Comparison of ENCODE assay signal across 18 cellular contexts in genomic region chr1:64472805-64473204, GRCh38. TPM values are rescaled to one million over a fixed set of nuclear protein-coding genes. Genes with fewer than 3 reads are reported as not detected.
DNase-seq lines count a peak whose midpoint lies in the region; ATAC-seq and TF ChIP-seq lines count a peak whose summit lies in the region.
"Had no signal": no experiment of that assay in that cellular context is flagged by ENCODE, and none has a peak within 500 bp of the region (broad histone marks: within the 10 kb centered on the region; RNA-seq: fewer than 3 reads in every experiment).

No MANE protein-coding gene starts in this region.

- peak overlapping the region; percentile 78 for H3K9ac ChIP-seq in HUES48 (ENCODE audit: low read depth, low read length)

- H3K4me3 ChIP-seq in HUES48 (ENCODE audit: low read depth, low read length), result peak overlapping the region; percentile 95
- peak overlapping the region; percentile 27; the same call in 1 of the 2 replicates for H3K4me3 ChIP-seq in iPS DF 6.9 (ENCODE audit: low read length)
- H3K4me3 ChIP-seq: mucosa of descending colon, thyroid gland had no signal

- no peak for TF ChIP-seq CTCF in progenitor cell of endocrine pancreas (IDR thresholded peaks at IDR 0.05; ENCODE audit: unreplicated experiment)

- H3K4me1 Mint-ChIP-seq in progenitor cell of endocrine pancreas (ENCODE audit: low read depth), result peaks cover 50% of the 10 kb centered on the region

- no peaks in the 10 kb centered on the region for H3K36me3 Mint-ChIP-seq in progenitor cell of endocrine pancreas (ENCODE audit: insufficient read depth)

- H3K36me3 ChIP-seq in HUES48 (ENCODE audit: control insufficient read depth, insufficient read depth, low read length) (peaks cover 7% of the 10 kb centered on the region), iPS DF 6.9 (ENCODE audit: control insufficient read depth, insufficient read depth, low read length) (no peaks in the 10 kb centered on the region)
- H3K36me3 ChIP-seq: thyroid gland had no signal

- H3K27ac ChIP-seq in HUES48 (ENCODE audit: low read depth, low read length) (peak overlapping the region; percentile 95), iPS DF 6.9 (ENCODE audit: low read length) (no peak overlapping the region)
- H3K27ac ChIP-seq: psoas muscle had no signal

- peak overlapping the region; percentile 49 for H3K27ac Mint-ChIP-seq in progenitor cell of endocrine pancreas
- H3K27ac Mint-ChIP-seq: B cell had no signal

- WGBS in iPS DF 6.9 (ENCODE audit: insufficient coverage, insufficient read length), result no CpG with 5 or more reads among the region's 5 CpGs

- peak; percentile 81 for DNase-seq in NCI-H748 (lab: John Stamatoyannopoulos, UW; ENCODE audit: unreplicated experiment)
- peak; percentile 98 for DNase-seq in iPS DF 6.9 (ENCODE audit: low read depth, low spot score)
- no peak for DNase-seq in progenitor cell of endocrine pancreas (ENCODE audit: low spot score, unreplicated experiment)
- DNase-seq in middle frontal gyrus (ENCODE audit: extremely low spot score, low spot score), result no peak
- DNase-seq: activated CD4-positive, alpha-beta T cell treated with anti-CD3 and anti-CD28 coated beads, Interleukin-2, amount 50 U/mL, for 48 hours; cortex of kidney; DMS53; mucosa of descending colon; NCI-H1436; NCI-H82; psoas muscle; SHP77; stimulated activated CD4-positive, alpha-beta T cell treated with anti-CD3 and anti-CD28 coated beads, Interleukin-15, amount 100 ng/mL, for 24 hours; thyroid gland had no signal

- H3K4me1 ChIP-seq in HUES48 (ENCODE audit: control insufficient read depth, insufficient read depth, low read length) (peaks cover 43% of the 10 kb centered on the region), iPS DF 6.9 (ENCODE audit: control insufficient read depth, insufficient read depth, low read length) (peaks cover 11% of the 10 kb centered on the region; the same call in 1 of the 2 replicates)

- peaks cover 7% of the 10 kb centered on the region for H3K27me3 Mint-ChIP-seq in progenitor cell of endocrine pancreas

- H3K9me3 Mint-ChIP-seq in progenitor cell of endocrine pancreas (ENCODE audit: low read depth), result no peaks in the 10 kb centered on the region

- H3K27me3 ChIP-seq in HUES48 (ENCODE audit: control insufficient read depth, insufficient read depth, low read length), result peaks cover 17% of the 10 kb centered on the region
- no peaks in the 10 kb centered on the region; the same call in 1 of the 2 replicates for H3K27me3 ChIP-seq in iPS DF 6.9 (ENCODE audit: control insufficient read depth, insufficient read depth, low read length)
- H3K27me3 ChIP-seq: thyroid gland had no signal

- no peaks in the 10 kb centered on the region for H3K9me3 ChIP-seq in HUES48 (ENCODE audit: control insufficient read depth, insufficient read depth, low read length)
- H3K9me3 ChIP-seq in iPS DF 6.9 (ENCODE audit: control insufficient read depth, insufficient read depth, low read length), result no peaks in the 10 kb centered on the region
- H3K9me3 ChIP-seq: mucosa of descending colon, psoas muscle, thyroid gland had no signal

- ATAC-seq in HG03520 (IDR thresholded peaks at IDR 0.05; ENCODE audit: unreplicated experiment), result no peak
- ATAC-seq in GM21528 (IDR thresholded peaks at IDR 0.05; ENCODE audit: low FRiP score, unreplicated experiment), result no peak
- ATAC-seq: mucosa of descending colon, psoas muscle had no signal

- H3K4me3 Mint-ChIP-seq in progenitor cell of endocrine pancreas (ENCODE audit: low read depth), result peak overlapping the region; percentile 59

RNA-seq across cellular contexts. Expression of gene CACHD1, which starts 2.9 kb away (rescaled TPM):
- total RNA-seq in progenitor cell of endocrine pancreas, result 33.5 and 36.0 TPM in 2 replicates
- total RNA-seq: B cell had no signal

Comparison
In these comparisons a context has a peak if more than half of its experiments do, and no peak if none do; other contexts are left out.
1. DNase-seq: peak in NCI-H748 (single experiment) and iPS DF 6.9 (single experiment); none in progenitor cell of endocrine pancreas (single experiment) and middle frontal gyrus (single experiment).